In the genomic region with DNA sequence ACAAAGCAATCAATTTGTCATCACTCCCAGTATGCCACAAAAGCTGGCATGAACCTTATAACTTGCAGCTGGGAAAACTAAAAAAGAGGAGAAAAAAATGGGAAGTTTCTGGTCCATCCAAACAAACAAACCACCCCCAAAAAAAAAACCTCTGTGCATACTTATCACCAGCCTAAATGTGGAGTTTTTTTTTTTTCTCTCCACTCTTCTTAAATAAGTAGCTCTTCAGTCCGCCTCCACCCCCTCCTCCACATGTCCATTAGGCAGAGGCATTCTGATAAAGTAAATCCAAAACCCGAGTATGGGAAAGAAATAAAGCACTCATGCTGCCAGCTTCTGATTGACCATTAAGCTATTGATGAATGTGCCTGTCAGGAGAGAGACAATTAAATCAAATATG, we compare ENCODE assay signal across 18 cellular contexts. TPM values are rescaled to one million over a fixed set of nuclear protein-coding genes. Genes with fewer than 3 reads are reported as not detected.
"Had no signal": no experiment of that assay in that cellular context is flagged by ENCODE, and none has a peak within 500 bp of the region (broad histone marks: within the 10 kb centered on the region; RNA-seq: fewer than 3 reads in every experiment).

No MANE protein-coding gene starts in this region.

- DNase-seq: activated B cell treated with CpG ODN at 0.5 μM for 24 hours; activated CD4-positive, alpha-beta T cell treated with anti-CD3 and anti-CD28 coated beads, Interleukin-2, amount 10 ng/mL, durations not matched to agents 7 days and 5 days; activated effector memory CD4-positive, alpha-beta T cell treated with Interleukin-2 at 50 U/mL for 16 hours; activated T-cell treated with anti-CD3 and anti-CD28 coated beads, Interleukin-2, amount 50 U/mL, for 24 hours; amniotic stem cell; cerebellar nuclear complex; foreskin melanocyte; heart right ventricle; islet precursor cell; pancreas; stimulated activated CD4-positive, alpha-beta T cell treated with anti-CD3 and anti-CD28 coated beads, Interleukin-1b, Interleukin-23, amount 100 ng/mL, for 48 hours; transverse colon had no signal

- ATAC-seq: esophagus mucosa; heart right ventricle; left lobe of liver; pancreas; stimulated activated memory B cell treated with anti-CD40 and anti-IgM and Interleukin-4, amounts not matched to agents 10 μg/mL and 1 μg/mL and 100 μg/mL, for 72 hours had no signal

- H3K27ac ChIP-seq: pancreas had no signal

- H3K36me3 ChIP-seq: pancreas, transverse colon had no signal

- H3K27me3 ChIP-seq: pancreas had no signal

- H3K4me1 ChIP-seq: pancreas had no signal

- H3K27ac Mint-ChIP-seq: activated B cell treated with CpG ODN at 0.5 μM for 24 hours; activated CD4-positive, alpha-beta T cell treated with anti-CD3 and anti-CD28 coated beads, Interleukin-2, amount 10 ng/mL, durations not matched to agents 7 days and 5 days; activated naive CD4-positive, alpha-beta T cell treated with anti-CD3 and anti-CD28 coated beads, Interleukin-2, amount 50 U/mL, for 24 hours; activated T-cell treated with anti-CD3 and anti-CD28 coated beads, Interleukin-2, amount 50 U/mL, for 24 hours; stimulated activated memory B cell treated with anti-CD40 and anti-IgM and Interleukin-4, amounts not matched to agents 10 μg/mL and 1 μg/mL and 100 μg/mL, for 72 hours; T-helper 1 cell treated with Interleukin-12 subunit alpha and Interleukin-12 subunit beta and Interleukin-4 antibody, amounts not matched to agents 30 μg/mL and 1 μg/mL, for 36 hours had no signal

- H3K9me3 Mint-ChIP-seq: activated B cell treated with CpG ODN at 0.5 μM for 24 hours; activated CD4-positive, alpha-beta T cell treated with anti-CD3 and anti-CD28 coated beads, Interleukin-2, amount 10 ng/mL, durations not matched to agents 7 days and 5 days; activated naive CD4-positive, alpha-beta T cell treated with anti-CD3 and anti-CD28 coated beads, Interleukin-2, amount 50 U/mL, for 24 hours; activated T-cell treated with anti-CD3 and anti-CD28 coated beads, Interleukin-2, amount 50 U/mL, for 24 hours; neural crest cell; T-helper 1 cell treated with Interleukin-12 subunit alpha and Interleukin-12 subunit beta and Interleukin-4 antibody, amounts not matched to agents 30 μg/mL and 1 μg/mL, for 36 hours had no signal

- H3K36me3 Mint-ChIP-seq: activated naive CD4-positive, alpha-beta T cell treated with anti-CD3 and anti-CD28 coated beads, Interleukin-2, amount 50 U/mL, for 24 hours had no signal

- H3K4me3 ChIP-seq: pancreas, transverse colon had no signal

- H3K9me3 ChIP-seq: heart right ventricle, pancreas, transverse colon had no signal

- H3K4me3 Mint-ChIP-seq: activated B cell treated with CpG ODN at 0.5 μM for 24 hours; activated CD4-positive, alpha-beta T cell treated with anti-CD3 and anti-CD28 coated beads, Interleukin-2, amount 10 ng/mL, durations not matched to agents 7 days and 5 days; activated T-cell treated with anti-CD3 and anti-CD28 coated beads, Interleukin-2, amount 50 U/mL, for 24 hours; stimulated activated memory B cell treated with anti-CD40 and anti-IgM and Interleukin-4, amounts not matched to agents 10 μg/mL and 1 μg/mL and 100 μg/mL, for 72 hours had no signal

RNA-seq across cellular contexts. Expression of gene TSHZ3, which starts 2.6 kb away (rescaled TPM):
- total RNA-seq: activated B cell treated with CpG ODN at 0.5 μM for 24 hours had no signal
